17 cellular contexts compared by ENCODE assay signal in genomic region chr2:55838653-55839052, GRCh38.
A peak's percentile ranks its signal among the peaks of the same experiment; 100 is the strongest.
DNase-seq lines count a peak whose midpoint lies in the region; ATAC-seq, FAIRE-seq and TF ChIP-seq lines count a peak whose summit lies in the region.
"Had no signal": no experiment of that assay in that cellular context is flagged by ENCODE, and none has a peak within 500 bp of the region (broad histone marks: within the 10 kb centered on the region; RNA-seq: fewer than 3 reads in every experiment).

No MANE protein-coding gene starts in this region.

- TF ChIP-seq CTCF in A549 (IDR thresholded peaks at IDR 0.05) (no peak), RWPE1 (conservative IDR thresholded peaks at IDR 0.05; ENCODE audit: low read depth) (no peak), left lung (IDR thresholded peaks at IDR 0.05) (no peak), chondrocyte (IDR thresholded peaks at IDR 0.05) (no peak)

- ATAC-seq in A549: peak in 1 of 2 experiments; percentile 19; a peak in 3 of 6 replicates
- ATAC-seq in left lung: peak; percentile 49
- ATAC-seq in HG03354 (IDR thresholded peaks at IDR 0.05; ENCODE audit: poor library complexity, severe bottlenecking, unreplicated experiment): no peak
- ATAC-seq in GM18498 (IDR thresholded peaks at IDR 0.05; ENCODE audit: unreplicated experiment): no peak
- ATAC-seq: sciatic nerve had no signal

- H3K36me3 Mint-ChIP-seq in chondrocyte (ENCODE audit: low read depth): peaks cover 5% of the 10 kb centered on the region

- 95% methylated on average over 1 of the region's 1 CpG for WGBS in A549 (ENCODE audit: missing lambda C conversion rate)

- POLR2A ChIA-PET in A549 (lab: Yijun Ruan, JAX): interaction anchor here (1.4 to 2.2 kb wide), 3 partner anchors 23 to 85 kb away, joined by 5 to 15 read pairs (median 5); partner anchors contain the start of gene EFEMP1
- POLR2A ChIA-PET in RWPE1 (lab: Yijun Ruan, JAX; ENCODE audit: low non-redundant PET): no interaction called here

- no peaks in the 10 kb centered on the region for H3K36me3 ChIP-seq in left lung
- H3K36me3 ChIP-seq: tibial artery had no signal

- no peak for TF ChIP-seq POLR2A in A549 (IDR thresholded peaks at IDR 0.05; ENCODE audit: low read length)

- H3K4me3 ChIP-seq in A549: no peak overlapping the region
- no peak overlapping the region for H3K4me3 ChIP-seq in left lung
- H3K4me3 ChIP-seq: tibial artery had no signal

- peaks cover 13% of the 10 kb centered on the region for H3K4me1 Mint-ChIP-seq in chondrocyte (ENCODE audit: low read depth)

- no peaks in the 10 kb centered on the region for H3K27me3 ChIP-seq in left lung
- H3K27me3 ChIP-seq: tibial artery had no signal

- H3K4me1 ChIP-seq in A549 (peaks cover 57% of the 10 kb centered on the region), left lung (peaks cover 1 to 22% of the 10 kb centered on the region in 2 donors)

- peaks cover 12% of the 10 kb centered on the region for H3K27me3 Mint-ChIP-seq in chondrocyte (ENCODE audit: low read depth)

- FAIRE-seq in A549 (lab: Jason Lieb, UNC): no peak

- H3K4me3 Mint-ChIP-seq in chondrocyte (ENCODE audit: unreplicated experiment): no peak overlapping the region
- H3K4me3 Mint-ChIP-seq: T-helper 1 cell treated with Interleukin-12 subunit alpha and Interleukin-12 subunit beta and Interleukin-4 antibody, amounts not matched to agents 30 μg/mL and 1 μg/mL, for 36 hours had no signal

- H3K4me2 ChIP-seq in A549: peak overlapping the region; percentile 72

- peaks cover 11% of the 10 kb centered on the region for H3K9me3 Mint-ChIP-seq in chondrocyte (ENCODE audit: low read depth)

- CTCF ChIA-PET in A549 (lab: Yijun Ruan, JAX) (interaction anchor here (0.5 to 2.2 kb wide), 6 partner anchors 13 to 122 kb away, joined by 3 to 7 read pairs (median 5); no protein-coding TSS in a partner anchor), RWPE1 (lab: Yijun Ruan, JAX) (interaction anchor here (0.7 to 0.9 kb wide), 2 partner anchors 16 to 28 kb away, joined by 3 read pairs; no protein-coding TSS in a partner anchor)

- H3K27ac ChIP-seq in A549 (peak overlapping the region; percentile 76 to 85), RWPE1 (no peak overlapping the region), left lung (peak overlapping the region; percentile 53 to 79)

- H3K9me3 ChIP-seq in A549 (0 out of 3 replicates have a peak, but pooled peaks cover 3% of the 10 kb centered on the region), left lung (no peaks in the 10 kb centered on the region)
- H3K9me3 ChIP-seq: tibial artery had no signal

- TF ChIP-seq EP300 in A549 (IDR thresholded peaks at IDR 0.05): no peak

- no peak overlapping the region for H3K27ac Mint-ChIP-seq in chondrocyte (ENCODE audit: unreplicated experiment)
- H3K27ac Mint-ChIP-seq: T-helper 1 cell treated with Interleukin-12 subunit alpha and Interleukin-12 subunit beta and Interleukin-4 antibody, amounts not matched to agents 30 μg/mL and 1 μg/mL, for 36 hours had no signal

- no peak for TF ChIP-seq RAD21 in A549 (conservative IDR thresholded peaks at IDR 0.05 in 1 of 2, IDR thresholded peaks at IDR 0.05 in 1 of 2)

- intact Hi-C loops in left lung (cut with DNase I): no loop called here

- DNase-seq in A549 (ENCODE audit: low read depth in 1 of 2, low spot score in 1 of 2) (peak; percentile 16 to 44), HuH-7 (ENCODE audit: low spot score) (peak; percentile 20), RWPE1 (ENCODE audit: low spot score) (peak; percentile 29), left lung (no peak), chondrocyte (ENCODE audit: low spot score) (no peak)
- no peak for DNase-seq in stimulated activated CD4-positive, alpha-beta T cell treated with anti-CD3 and anti-CD28 coated beads, Interleukin-4, amount 100 ng/mL, for 24 hours
- DNase-seq: activated CD4-positive, alpha-beta T cell treated with anti-CD3 and anti-CD28 coated beads for 1 hour; activated CD8-positive, alpha-beta memory T cell treated with anti-CD3 and anti-CD28 coated beads, Interleukin-2, amount 50 U/mL, for 4 hours; activated naive CD4-positive, alpha-beta T cell; dermis blood vessel endothelial cell; NCI-H226; stimulated activated CD4-positive, alpha-beta T cell treated with anti-CD3 and anti-CD28 coated beads, Interleukin-2, amount 100 ng/mL, for 48 hours; tibial artery had no signal

TF ChIP-seq in A549, 52 proteins besides CTCF, POLR2A, EP300 and RAD21:
- TF ChIP-seq RCOR1 (IDR thresholded peaks at IDR 0.05; ENCODE audit: low read depth, low read length): no peak
- TF ChIP-seq BCL3 (IDR thresholded peaks at IDR 0.05): no peak
- no peak for TF ChIP-seq SMC3 (IDR thresholded peaks at IDR 0.05)
- TF ChIP-seq EHMT2 (IDR thresholded peaks at IDR 0.05; ENCODE audit: low read depth): no peak
- no peak for TF ChIP-seq ZNF302 (CRISPR knock-in tag; IDR thresholded peaks at IDR 0.05)
- no peak for TF ChIP-seq MAZ (IDR thresholded peaks at IDR 0.05; ENCODE audit: borderline replicate concordance, low read depth, low read length)
- TF ChIP-seq CEBPB (IDR thresholded peaks at IDR 0.05): no peak
- TF ChIP-seq POLR2AphosphoS2 (conservative IDR thresholded peaks at IDR 0.05; ENCODE audit: low read length): no peak
- no peak for TF ChIP-seq ZC3H11A (IDR thresholded peaks at IDR 0.05)
- no peak for TF ChIP-seq TFCP2L1 (CRISPR knock-in tag; IDR thresholded peaks at IDR 0.05)
- no peak for TF ChIP-seq MAFK (IDR thresholded peaks at IDR 0.05; ENCODE audit: partially characterized antibody)

Comparison
In these comparisons a context has a peak if more than half of its experiments do, and no peak if none do; other contexts are left out.
1. DNase-seq: peak in A549 (2 of 2), HuH-7 (single experiment) and RWPE1 (single experiment); none in left lung (0 of 2), stimulated activated CD4-positive, alpha-beta T cell treated with anti-CD3 and anti-CD28 coated beads, Interleukin-4, amount 100 ng/mL, for 24 hours (single experiment) and chondrocyte (single experiment).